8 cellular contexts compared by ENCODE assay signal in the genomic region with DNA sequence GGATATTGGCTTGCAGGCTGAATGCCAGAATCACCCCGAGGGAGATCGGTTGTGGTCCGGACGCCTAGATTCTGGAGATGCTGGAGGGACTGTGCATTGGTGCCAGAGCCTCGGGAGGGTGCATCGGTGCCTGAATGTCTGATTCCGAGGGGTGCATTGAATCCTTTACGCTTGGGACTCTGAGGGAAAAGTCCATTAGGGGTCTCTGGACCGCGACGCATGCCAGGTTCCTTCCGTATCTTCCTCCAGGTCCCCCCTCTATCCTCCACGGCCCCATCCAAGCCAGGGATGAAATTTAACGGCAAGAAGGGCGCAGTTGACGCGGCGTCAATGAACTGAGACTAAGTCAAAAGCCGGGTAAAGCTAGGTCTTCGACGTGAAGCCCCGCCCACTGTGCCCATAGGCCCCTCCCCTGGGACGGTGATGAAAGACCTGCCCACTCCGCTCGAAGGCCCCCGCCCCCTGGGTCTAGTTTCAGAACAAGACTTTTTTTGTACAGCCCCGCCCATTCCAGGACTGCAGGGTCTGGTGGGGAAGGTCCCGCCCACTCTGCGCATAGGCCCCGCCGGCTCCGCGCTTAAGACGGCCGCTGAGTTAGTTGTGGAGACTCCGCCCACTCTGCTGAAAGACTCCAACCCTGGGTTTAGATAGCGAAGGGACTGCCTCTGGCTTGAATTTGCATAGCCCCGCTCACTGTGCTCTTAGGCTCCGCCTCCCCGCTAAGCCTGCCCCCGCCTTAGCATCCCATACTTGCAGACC. TPM values are rescaled to one million over a fixed set of nuclear protein-coding genes. Genes with fewer than 3 reads are reported as not detected.
DNase-seq lines count a peak whose midpoint lies in the region; ATAC-seq and TF ChIP-seq lines count a peak whose summit lies in the region.

No MANE protein-coding gene starts in this region.

- peaks cover 8% of the 10 kb centered on the region; the same call in 1 of the 2 replicates for H3K36me3 ChIP-seq in GM23338 (ENCODE audit: insufficient read depth)

- peak; percentile 76 for ATAC-seq in GM23338

- H3K4me2 ChIP-seq in GM23338: peak overlapping the region; percentile 87

- H3K79me2 ChIP-seq in GM23338 (replicated peaks; ENCODE audit: insufficient read depth): no peaks in the 10 kb centered on the region

- DNase-seq in DMS53 treated with DMSO at 0.1 percent for 48 hours (lab: John Stamatoyannopoulos, UW; ENCODE audit: unreplicated experiment): peak; percentile 98
- DNase-seq in GM23338 (ENCODE audit: low spot score): peak; percentile 100
- DNase-seq in LoVo (ENCODE audit: low spot score): peak; percentile 78
- DNase-seq in activated gamma-delta T cell (lab: John Stamatoyannopoulos, UW): peak; percentile 68
- peak; percentile 100 for DNase-seq in fibroblast of the conjunctiva (ENCODE audit: low read depth)
- peak; percentile 92 for DNase-seq in stimulated activated naive CD4-positive, alpha-beta T cell treated with Interleukin-2 at 50 U/mL for 16 hours (lab: John Stamatoyannopoulos, UW)

- H3K27ac ChIP-seq in GM23338 (ENCODE audit: low read depth): peak overlapping the region; percentile 78

- H3K27ac Mint-ChIP-seq in GM23338: peak overlapping the region; percentile 96
- peak overlapping the region; percentile 97 to 100 (median 98) for H3K27ac Mint-ChIP-seq in nephron

- H2AFZ ChIP-seq in GM23338: peak overlapping the region; percentile 34

- H3K9me2 ChIP-seq in GM23338 (ENCODE audit: insufficient read depth): 0 out of 2 replicates have a peak, but pooled peaks cover 3% of the 10 kb centered on the region

- H3K4me1 Mint-ChIP-seq in GM23338 (peaks cover 10% of the 10 kb centered on the region), nephron (peaks cover 10% of the 10 kb centered on the region)

- H3K36me3 Mint-ChIP-seq in GM23338 (ENCODE audit: low read depth) (peaks cover 18% of the 10 kb centered on the region), nephron (ENCODE audit: low read depth) (peaks cover 26% of the 10 kb centered on the region)

- TF ChIP-seq CTCF in GM23338 (conservative IDR thresholded peaks at IDR 0.05; ENCODE audit: low read depth in 2 of 2) (no peak), nephron (IDR thresholded peaks at IDR 0.05; ENCODE audit: unreplicated experiment in 3 of 3) (no peak)

- peaks cover 8% of the 10 kb centered on the region; the same call in 1 of the 2 replicates for H3K27me3 ChIP-seq in GM23338 (ENCODE audit: insufficient read depth)

- H3F3A ChIP-seq in GM23338 (replicated peaks; ENCODE audit: low read depth): peaks cover 12% of the 10 kb centered on the region

- peaks cover 6% of the 10 kb centered on the region; the same call in 1 of the 2 replicates for H3K4me1 ChIP-seq in GM23338 (ENCODE audit: insufficient read depth)

- TF ChIP-seq POLR2A in Raji (IDR thresholded peaks at IDR 0.05; ENCODE audit: insufficient read depth, low read depth, low read length): peak; percentile 30; the same call in 1 of the 2 replicates

- H3K9me3 Mint-ChIP-seq in GM23338 (peaks cover 4% of the 10 kb centered on the region; the same call in 1 of the 3 replicates), nephron (peaks cover 4% of the 10 kb centered on the region)

- H3K27me3 Mint-ChIP-seq in GM23338 (ENCODE audit: insufficient read depth, low read depth, poor library complexity): peaks cover 4% of the 10 kb centered on the region
- no peaks in the 10 kb centered on the region for H3K27me3 Mint-ChIP-seq in nephron (ENCODE audit: low read depth)

- H3K4me3 ChIP-seq in GM23338: peak overlapping the region; percentile 57

- peak overlapping the region; percentile 83 for H3K4me3 Mint-ChIP-seq in GM23338
- H3K4me3 Mint-ChIP-seq in nephron: peak overlapping the region; percentile 90 to 96 (median 92)

- no peaks in the 10 kb centered on the region; the same call in none of the 2 replicates for H4K20me1 ChIP-seq in GM23338 (replicated peaks; ENCODE audit: insufficient read depth)

TF ChIP-seq in GM23338, 12 proteins besides CTCF, POLR2A, EP300 and RAD21:
- peak; percentile 32 for TF ChIP-seq POLR2AphosphoS5 (IDR thresholded peaks at IDR 0.05; ENCODE audit: low read depth)
- TF ChIP-seq EZH2 (IDR thresholded peaks at IDR 0.05; ENCODE audit: low read depth, unreplicated experiment): no peak

RNA-seq across cellular contexts. Expression of gene ZNF575, which starts 0.7 kb away (rescaled TPM):
- total RNA-seq in GM23338 (2014; rRNA removed; shearing (Covaris generic)): 0.10 TPM in 1 of 2 replicates, not detected in the other
- polyA plus RNA-seq in GM23338 (2016; fragmentation: Nextera tagmentation; extraction: Ambion mirVana): 0.42 and 0.65 TPM in 2 replicates

RNA-seq across cellular contexts. Expression of gene ETHE1, which starts 6.7 kb away (rescaled TPM):
- 23.2 and 25.5 TPM in 2 replicates for total RNA-seq in GM23338 (2014; rRNA removed; shearing (Covaris generic))
- polyA plus RNA-seq in GM23338 (2016; fragmentation: Nextera tagmentation; extraction: Ambion mirVana): 8.9 and 11.1 TPM in 2 replicates

RNA-seq across cellular contexts. Expression of gene PHLDB3, which starts 29.2 kb away (rescaled TPM):
- total RNA-seq in GM23338 (2014; rRNA removed; shearing (Covaris generic)): 10.2 and 15.4 TPM in 2 replicates
- polyA plus RNA-seq in GM23338 (2016; fragmentation: Nextera tagmentation; extraction: Ambion mirVana): 6.3 and 8.4 TPM in 2 replicates

RNA-seq across cellular contexts. Expression of gene XRCC1, which starts 41.6 kb away (rescaled TPM):
- 45.8 and 49.5 TPM in 2 replicates for total RNA-seq in GM23338 (2014; rRNA removed; shearing (Covaris generic))
- 32.0 and 35.3 TPM in 2 replicates for polyA plus RNA-seq in GM23338 (2016; fragmentation: Nextera tagmentation; extraction: Ambion mirVana)

RNA-seq across cellular contexts. Expression of gene PINLYP, which starts 41.9 kb away (rescaled TPM):
- total RNA-seq in GM23338 (2014; rRNA removed; shearing (Covaris generic)): 4.3 and 7.8 TPM in 2 replicates
- 11.1 and 12.1 TPM in 2 replicates for polyA plus RNA-seq in GM23338 (2016; fragmentation: Nextera tagmentation; extraction: Ambion mirVana)

Comparison
In these comparisons a context has a peak if more than half of its experiments do, and no peak if none do; other contexts are left out.
1. Peak in every context shown above with its lines: DNase-seq, ATAC-seq, H3K4me3 ChIP-seq and H3K27ac ChIP-seq.